In genomic region chr17:82781894-82782274, GRCh38 we compare ENCODE assay signal across 9 cellular contexts. TPM values are rescaled to one million over a fixed set of nuclear protein-coding genes. Genes with fewer than 3 reads are reported as not detected.
DNase-seq lines count a peak whose midpoint lies in the region; ATAC-seq and TF ChIP-seq lines count a peak whose summit lies in the region.
"Had no signal": no experiment of that assay in that cellular context is flagged by ENCODE, and none has a peak within 500 bp of the region (broad histone marks: within the 10 kb centered on the region; RNA-seq: fewer than 3 reads in every experiment).

No MANE protein-coding gene starts in this region.

- CTCF ChIA-PET in Caco-2 (lab: Charles Lee): interaction anchor here (0.6 to 2.3 kb wide), 11 partner anchors 55 to 310 kb away, joined by 3 to 30 read pairs (median 6); no protein-coding TSS in a partner anchor
- CTCF ChIA-PET in activated CD4-positive, alpha-beta T cell treated with anti-CD3 and anti-CD28 coated beads for 36 hours (lab: Charles Lee): interaction anchor here (0.6 to 1.8 kb wide), 11 partner anchors 9 to 418 kb away, joined by 3 to 8 read pairs (median 4); no protein-coding TSS in a partner anchor

- H3K27me3 Mint-ChIP-seq in Caco-2 (ENCODE audit: insufficient read depth, unreplicated experiment): no peaks in the 10 kb centered on the region
- H3K27me3 Mint-ChIP-seq in HFFc6 (ENCODE audit: insufficient read depth): no peaks in the 10 kb centered on the region
- H3K27me3 Mint-ChIP-seq in activated CD4-positive, alpha-beta T cell treated with anti-CD3 and anti-CD28 coated beads for 36 hours: no peaks in the 10 kb centered on the region

- H3K9me3 Mint-ChIP-seq in Caco-2 (ENCODE audit: unreplicated experiment) (no peaks in the 10 kb centered on the region), HFFc6 (no peaks in the 10 kb centered on the region)
- H3K9me3 Mint-ChIP-seq in activated CD4-positive, alpha-beta T cell treated with anti-CD3 and anti-CD28 coated beads for 36 hours (ENCODE audit: low read depth): no peaks in the 10 kb centered on the region

- H3K27me3 ChIP-seq in Caco-2 (replicated peaks; ENCODE audit: control insufficient read depth, insufficient read depth, low read length): no peaks in the 10 kb centered on the region

- no peaks in the 10 kb centered on the region for H3K4me1 ChIP-seq in Caco-2

- TF ChIP-seq CTCF in Caco-2 (IDR thresholded peaks at IDR 0.05; ENCODE audit: insufficient read depth in 1 of 2, low read depth in 1 of 2, low read length in 1 of 2, severe bottlenecking in 1 of 2, unreplicated experiment in 1 of 2) (peak; percentile 93 to 98), HFFc6 (IDR thresholded peaks at IDR 0.05) (peak; percentile 97)

- H3K4me3 Mint-ChIP-seq in Caco-2 (ENCODE audit: unreplicated experiment): no peak overlapping the region
- no peak overlapping the region for H3K4me3 Mint-ChIP-seq in HFFc6
- H3K4me3 Mint-ChIP-seq in activated CD4-positive, alpha-beta T cell treated with anti-CD3 and anti-CD28 coated beads for 36 hours: no peak overlapping the region

- H3K27ac Mint-ChIP-seq in Caco-2 (ENCODE audit: unreplicated experiment): no peak overlapping the region
- H3K27ac Mint-ChIP-seq in HFFc6: no peak overlapping the region
- H3K27ac Mint-ChIP-seq in activated CD4-positive, alpha-beta T cell treated with anti-CD3 and anti-CD28 coated beads for 36 hours: no peak overlapping the region

- intact Hi-C loops in Caco-2 (cut with micrococcal nuclease; ENCODE audit: unreplicated experiment): loop anchor here (1.0 kb wide), 2 partner anchors 131 to 135 kb away; no protein-coding TSS in a partner anchor
- intact Hi-C loops in activated CD4-positive, alpha-beta T cell treated with anti-CD3 and anti-CD28 coated beads for 36 hours (cut with DNase I, micrococcal nuclease): loop anchor here (1.0 to 2.0 kb wide), 2 partner anchors 135 kb away; no protein-coding TSS in a partner anchor

- POLR2A ChIA-PET in Caco-2 (lab: Charles Lee): no interaction called here
- POLR2A ChIA-PET in activated CD4-positive, alpha-beta T cell treated with anti-CD3 and anti-CD28 coated beads for 36 hours (lab: Charles Lee): no interaction called here

- H3K9me3 ChIP-seq in Caco-2: no peaks in the 10 kb centered on the region

- no peaks in the 10 kb centered on the region for H3K4me1 Mint-ChIP-seq in Caco-2 (ENCODE audit: low read depth, unreplicated experiment)
- peaks cover 6% of the 10 kb centered on the region; the same call in 1 of the 2 replicates for H3K4me1 Mint-ChIP-seq in HFFc6 (ENCODE audit: low read depth)
- H3K4me1 Mint-ChIP-seq in activated CD4-positive, alpha-beta T cell treated with anti-CD3 and anti-CD28 coated beads for 36 hours: peaks cover 3% of the 10 kb centered on the region

- ATAC-seq in activated CD4-positive, alpha-beta T cell treated with anti-CD3 and anti-CD28 coated beads for 36 hours: peak; percentile 99
- ATAC-seq in GM19324 (IDR thresholded peaks at IDR 0.05; ENCODE audit: low FRiP score, unreplicated experiment): no peak

- H3K4me3 ChIP-seq in Caco-2 (ENCODE audit: low read depth, low read length): no peak overlapping the region
- H3K4me3 ChIP-seq: SK-N-MC had no signal

- peaks cover 14% of the 10 kb centered on the region for H3K36me3 Mint-ChIP-seq in Caco-2 (ENCODE audit: insufficient read depth, unreplicated experiment)
- H3K36me3 Mint-ChIP-seq in HFFc6 (ENCODE audit: low read depth): peaks cover 5% of the 10 kb centered on the region; the same call in 1 of the 2 replicates
- H3K36me3 Mint-ChIP-seq in activated CD4-positive, alpha-beta T cell treated with anti-CD3 and anti-CD28 coated beads for 36 hours (ENCODE audit: low read depth): peaks cover 26% of the 10 kb centered on the region

- DNase-seq in Caco-2 (peak; percentile 66 to 88), HFFc6 (peak; percentile 60), NCI-H460 (ENCODE audit: extremely low read depth, low read depth) (peak; percentile 68), cerebellum (ENCODE audit: low spot score) (peak; percentile 90), left kidney (ENCODE audit: low read depth, low spot score) (peak; percentile 95)
- peak; percentile 91 for DNase-seq in activated CD4-positive, alpha-beta T cell treated with anti-CD3 and anti-CD28 coated beads for 36 hours
- peak; percentile 72 to 83 for DNase-seq in stimulated activated CD4-positive, alpha-beta T cell treated with anti-CD3 and anti-CD28 coated beads, Interleukin-2, amount 100 ng/mL, for 48 hours

- peaks cover 3% of the 10 kb centered on the region for H3K36me3 ChIP-seq in Caco-2 (ENCODE audit: control insufficient read depth, insufficient read depth, low read length)

- BruUV-seq in Caco-2 (replicated peaks; lab: Mats Ljungman, UMichigan): no TSS peak

RNA-seq across cellular contexts. Expression of gene TBCD, which starts 30.0 kb away (rescaled TPM):
- total RNA-seq in Caco-2 (2022) (94.6 and 108 TPM in 2 replicates), cerebellum (63.2 TPM)
- total RNA-seq in HFFc6 (2021; fragmentation: NEBNext Ultra II Directional; extraction: Animal tissue kit (Norgen Biotek cat#: 25700)): 10 to 100 TPM; 47.3 to 67.6 (median 62.5) TPM
- 17.4 and 20.7 TPM in 2 replicates for total RNA-seq in NCI-H460 (2014; rRNA removed; shearing (Covaris generic))
- 79.5 and 104 TPM in 2 replicates for polyA plus RNA-seq in NCI-H460 (2014; cell fraction: nucleus; rRNA removed)
- total RNA-seq in activated CD4-positive, alpha-beta T cell treated with anti-CD3 and anti-CD28 coated beads for 36 hours: 10 to 100 TPM; 83.3 to 97.2 TPM

RNA-seq across cellular contexts. Expression of gene FN3K, which starts 46.5 kb away (rescaled TPM):
- total RNA-seq in Caco-2 (2022) (55.7 and 60.0 TPM in 2 replicates), cerebellum (13.9 TPM)
- total RNA-seq in HFFc6 (2021; fragmentation: NEBNext Ultra II Directional; extraction: Animal tissue kit (Norgen Biotek cat#: 25700)): 1 to 10 TPM in 5 of 6 experiments, under 1 TPM in 1; 0.96 to 2.9 (median 1.6) TPM
- 1.5 and 3.1 TPM in 2 replicates for total RNA-seq in NCI-H460 (2014; rRNA removed; shearing (Covaris generic))
- 0.97 and 1.2 TPM in 2 replicates for polyA plus RNA-seq in NCI-H460 (2014; cell fraction: nucleus; rRNA removed)
- total RNA-seq in activated CD4-positive, alpha-beta T cell treated with anti-CD3 and anti-CD28 coated beads for 36 hours: 1 to 10 TPM; 2.1 TPM

RNA-seq across cellular contexts. Expression of gene ZNF750, which starts 57.9 kb away (rescaled TPM):
- total RNA-seq in Caco-2 (2022) (0.14 and 0.19 TPM in 2 replicates), cerebellum (not detected)
- total RNA-seq in HFFc6 (2021; fragmentation: NEBNext Ultra II Directional; extraction: Animal tissue kit (Norgen Biotek cat#: 25700)): not detected
- total RNA-seq in NCI-H460 (2014; rRNA removed; shearing (Covaris generic)): not detected in 2 replicates
- not detected in 2 replicates for polyA plus RNA-seq in NCI-H460 (2014; cell fraction: nucleus; rRNA removed)
- total RNA-seq in activated CD4-positive, alpha-beta T cell treated with anti-CD3 and anti-CD28 coated beads for 36 hours: not detected
